In genomic region chr14:77033622-77034521, GRCh38 we compare ENCODE assay signal across 8 cellular contexts. TPM values are rescaled to one million over a fixed set of nuclear protein-coding genes. Genes with fewer than 3 reads are reported as not detected.
DNase-seq lines count a peak whose midpoint lies in the region; ATAC-seq and TF ChIP-seq lines count a peak whose summit lies in the region.

No MANE protein-coding gene starts in this region.

- H3K9me3 Mint-ChIP-seq in Caco-2 (ENCODE audit: unreplicated experiment): no peaks in the 10 kb centered on the region
- H3K9me3 Mint-ChIP-seq in activated T-cell treated with anti-CD3 and anti-CD28 coated beads, Interleukin-2, amount 50 U/mL, for 4 hours: no peaks in the 10 kb centered on the region
- H3K9me3 Mint-ChIP-seq in naive thymus-derived CD8-positive, alpha-beta T cell: no peaks in the 10 kb centered on the region
- no peaks in the 10 kb centered on the region for H3K9me3 Mint-ChIP-seq in stimulated activated naive CD8-positive, alpha-beta T cell treated with anti-CD3 and anti-CD28 coated beads, Interleukin-15, Interleukin-2, amounts not matched to agents 100 ng/mL and 50 ng/mL, for 24 hours

- BruUV-seq in Caco-2 (replicated peaks; lab: Mats Ljungman, UMichigan): TSS peak; percentile 78

- no peak for TF ChIP-seq CTCF in Caco-2 (IDR thresholded peaks at IDR 0.05; ENCODE audit: insufficient read depth in 1 of 2, low read depth in 1 of 2, low read length in 1 of 2, severe bottlenecking in 1 of 2, unreplicated experiment in 1 of 2)
- TF ChIP-seq CTCF in GM20000 (IDR thresholded peaks at IDR 0.05; ENCODE audit: extremely low read depth, missing control alignments): no peak
- no peak for TF ChIP-seq CTCF in HL-60 (IDR thresholded peaks at IDR 0.05; ENCODE audit: insufficient read depth, low read length)
- TF ChIP-seq CTCF in esophagus muscularis mucosa (IDR thresholded peaks at IDR 0.05): peak in 1 of 3 experiments; percentile 2

- H3K4me1 ChIP-seq in Caco-2 (peaks cover 32% of the 10 kb centered on the region), NT2/D1 (ENCODE audit: insufficient read depth, insufficient read length) (peaks cover 2% of the 10 kb centered on the region), esophagus muscularis mucosa (peaks cover 76 to 97% (median 93%) of the 10 kb centered on the region in 4 donors)

- H3K27ac ChIP-seq in HL-60 (replicated peaks): peak overlapping the region; percentile 91
- peak overlapping the region; percentile 98 to 100 (median 100) for H3K27ac ChIP-seq in esophagus muscularis mucosa (replicated peaks in 1 of 4)

- intact Hi-C loops in Caco-2 (cut with micrococcal nuclease; ENCODE audit: unreplicated experiment) (loop anchor here (1.0 kb wide), 1 partner anchor 10 kb away; no protein-coding TSS in a partner anchor), esophagus muscularis mucosa (cut with DNase I) (no loop called here)

- H3K27ac Mint-ChIP-seq in Caco-2 (ENCODE audit: unreplicated experiment): peak overlapping the region; percentile 93
- H3K27ac Mint-ChIP-seq in naive thymus-derived CD8-positive, alpha-beta T cell: peak overlapping the region; percentile 92 to 98 (median 96)
- H3K27ac Mint-ChIP-seq in stimulated activated naive CD8-positive, alpha-beta T cell treated with anti-CD3 and anti-CD28 coated beads, Interleukin-15, Interleukin-2, amounts not matched to agents 100 ng/mL and 50 ng/mL, for 24 hours: peak overlapping the region; percentile 96

- H3K36me3 ChIP-seq in Caco-2 (ENCODE audit: control insufficient read depth, insufficient read depth, low read length) (no peaks in the 10 kb centered on the region), NT2/D1 (ENCODE audit: insufficient read depth, insufficient read length, low read length) (no peaks in the 10 kb centered on the region), esophagus muscularis mucosa (no peaks in the 10 kb centered on the region)

- H3K4me1 Mint-ChIP-seq in Caco-2 (ENCODE audit: low read depth, unreplicated experiment): peaks cover 42% of the 10 kb centered on the region
- peaks cover 79% of the 10 kb centered on the region for H3K4me1 Mint-ChIP-seq in activated T-cell treated with anti-CD3 and anti-CD28 coated beads, Interleukin-2, amount 50 U/mL, for 4 hours (ENCODE audit: low read depth)
- peaks cover 56 to 88% (median 80%) of the 10 kb centered on the region in 4 donors for H3K4me1 Mint-ChIP-seq in naive thymus-derived CD8-positive, alpha-beta T cell
- peaks cover 80% of the 10 kb centered on the region for H3K4me1 Mint-ChIP-seq in stimulated activated naive CD8-positive, alpha-beta T cell treated with anti-CD3 and anti-CD28 coated beads, Interleukin-15, Interleukin-2, amounts not matched to agents 100 ng/mL and 50 ng/mL, for 24 hours (ENCODE audit: low read depth)

- H3K9me3 ChIP-seq in Caco-2: no peaks in the 10 kb centered on the region
- H3K9me3 ChIP-seq in NT2/D1 (ENCODE audit: insufficient read depth, low read length): no peaks in the 10 kb centered on the region
- no peaks in the 10 kb centered on the region for H3K9me3 ChIP-seq in esophagus muscularis mucosa

- CTCF ChIA-PET in Caco-2 (lab: Charles Lee): interaction anchor here (0.7 to 1.8 kb wide), 2 partner anchors 35 to 37 kb away, joined by 5 to 6 read pairs; no protein-coding TSS in a partner anchor

- H3K27me3 ChIP-seq in Caco-2 (replicated peaks; ENCODE audit: control insufficient read depth, insufficient read depth, low read length): no peaks in the 10 kb centered on the region
- H3K27me3 ChIP-seq in HL-60 (ENCODE audit: insufficient read depth, poor library complexity, severe bottlenecking): no peaks in the 10 kb centered on the region
- peaks cover 6% of the 10 kb centered on the region for H3K27me3 ChIP-seq in NT2/D1 (ENCODE audit: insufficient read depth, insufficient read length)
- H3K27me3 ChIP-seq in esophagus muscularis mucosa: no peaks in the 10 kb centered on the region

- H3K9ac ChIP-seq in NT2/D1 (ENCODE audit: insufficient read length, low read depth): peak overlapping the region; percentile 77

- H3K27me3 Mint-ChIP-seq in Caco-2 (ENCODE audit: insufficient read depth, unreplicated experiment): no peaks in the 10 kb centered on the region
- no peaks in the 10 kb centered on the region for H3K27me3 Mint-ChIP-seq in activated T-cell treated with anti-CD3 and anti-CD28 coated beads, Interleukin-2, amount 50 U/mL, for 4 hours (ENCODE audit: low read depth)
- H3K27me3 Mint-ChIP-seq in naive thymus-derived CD8-positive, alpha-beta T cell: no peaks in the 10 kb centered on the region
- no peaks in the 10 kb centered on the region for H3K27me3 Mint-ChIP-seq in stimulated activated naive CD8-positive, alpha-beta T cell treated with anti-CD3 and anti-CD28 coated beads, Interleukin-15, Interleukin-2, amounts not matched to agents 100 ng/mL and 50 ng/mL, for 24 hours

- H3K4me3 ChIP-seq in Caco-2 (ENCODE audit: low read depth, low read length) (peak overlapping the region; percentile 61), HL-60 (replicated peaks; ENCODE audit: insufficient read depth, low read length) (peak overlapping the region; percentile 42), NT2/D1 (ENCODE audit: insufficient read length, low read depth) (peak overlapping the region; percentile 39), esophagus muscularis mucosa (peak overlapping the region; percentile 64 to 68 (median 66))

- POLR2A ChIA-PET in Caco-2 (lab: Charles Lee): interaction anchor here (1.0 kb wide), 2 partner anchors 10 to 11 kb away, joined by 3 to 6 read pairs; no protein-coding TSS in a partner anchor
- POLR2A ChIA-PET in naive thymus-derived CD8-positive, alpha-beta T cell (lab: Charles Lee): interaction anchor here (0.7 to 12.3 kb wide), 7 partner anchors 9 to 108 kb away, joined by 3 to 309 read pairs (median 6); no protein-coding TSS in a partner anchor

- peaks cover 10% of the 10 kb centered on the region for H3K36me3 Mint-ChIP-seq in Caco-2 (ENCODE audit: insufficient read depth, unreplicated experiment)
- H3K36me3 Mint-ChIP-seq in activated T-cell treated with anti-CD3 and anti-CD28 coated beads, Interleukin-2, amount 50 U/mL, for 4 hours (ENCODE audit: insufficient read depth): no peaks in the 10 kb centered on the region
- no peaks in the 10 kb centered on the region for H3K36me3 Mint-ChIP-seq in naive thymus-derived CD8-positive, alpha-beta T cell
- H3K36me3 Mint-ChIP-seq in stimulated activated naive CD8-positive, alpha-beta T cell treated with anti-CD3 and anti-CD28 coated beads, Interleukin-15, Interleukin-2, amounts not matched to agents 100 ng/mL and 50 ng/mL, for 24 hours (ENCODE audit: low read depth): no peaks in the 10 kb centered on the region

- TF ChIP-seq EP300 in esophagus muscularis mucosa (IDR thresholded peaks at IDR 0.05): no peak

- peak; percentile 88 to 90 for DNase-seq in Caco-2
- DNase-seq in GM20000 (ENCODE audit: low spot score): peak; percentile 88
- DNase-seq in HL-60 (ENCODE audit: low read depth in 1 of 2, low spot score in 1 of 2): peak; percentile 34 to 49
- DNase-seq in NT2/D1 (ENCODE audit: low read depth, low spot score): peak; percentile 51
- peak; percentile 75 for DNase-seq in activated T-cell treated with anti-CD3 and anti-CD28 coated beads, Interleukin-2, amount 50 U/mL, for 4 hours
- no peak for DNase-seq in esophagus muscularis mucosa (ENCODE audit: extremely low spot score)
- peak; percentile 44 to 79 (median 65) for DNase-seq in naive thymus-derived CD8-positive, alpha-beta T cell

- WGBS in esophagus muscularis mucosa: 3% methylated on average over 18 of the region's 36 CpGs

- peak; percentile 25 for TF ChIP-seq POLR2A in esophagus muscularis mucosa (IDR thresholded peaks at IDR 0.05; ENCODE audit: low read depth)

- H3K4me3 Mint-ChIP-seq in Caco-2 (ENCODE audit: unreplicated experiment): peak overlapping the region; percentile 79
- H3K4me3 Mint-ChIP-seq in activated T-cell treated with anti-CD3 and anti-CD28 coated beads, Interleukin-2, amount 50 U/mL, for 4 hours: peak overlapping the region; percentile 89
- H3K4me3 Mint-ChIP-seq in naive thymus-derived CD8-positive, alpha-beta T cell: peak overlapping the region; percentile 87 to 97 (median 90)
- peak overlapping the region; percentile 80 for H3K4me3 Mint-ChIP-seq in stimulated activated naive CD8-positive, alpha-beta T cell treated with anti-CD3 and anti-CD28 coated beads, Interleukin-15, Interleukin-2, amounts not matched to agents 100 ng/mL and 50 ng/mL, for 24 hours

- peak; percentile 70 to 71 for ATAC-seq in activated T-cell treated with anti-CD3 and anti-CD28 coated beads, Interleukin-2, amount 50 U/mL, for 4 hours
- ATAC-seq in naive thymus-derived CD8-positive, alpha-beta T cell: peak; percentile 38 to 57

RNA-seq across cellular contexts. Expression of gene IRF2BPL, which starts 5.4 kb away (rescaled TPM):
- total RNA-seq in Caco-2 (2022) (24.1 and 24.7 TPM in 2 replicates), esophagus muscularis mucosa (100 to 1,000 TPM in 1 of 4 donors, 10 to 100 TPM in 3; 58.6 to 105 (median 98.4) TPM)
- 10 to 100 TPM; 29.5 to 37.1 (median 32.7) TPM for total RNA-seq in activated T-cell treated with anti-CD3 and anti-CD28 coated beads, Interleukin-2, amount 50 U/mL, for 4 hours
- total RNA-seq in naive thymus-derived CD8-positive, alpha-beta T cell: 10 to 100 TPM; 24.6 to 26.5 TPM
- polyA plus RNA-seq in naive thymus-derived CD8-positive, alpha-beta T cell: 1 to 10 TPM; 1.9 to 3.3 (median 3.2) TPM
